In the genomic region with DNA sequence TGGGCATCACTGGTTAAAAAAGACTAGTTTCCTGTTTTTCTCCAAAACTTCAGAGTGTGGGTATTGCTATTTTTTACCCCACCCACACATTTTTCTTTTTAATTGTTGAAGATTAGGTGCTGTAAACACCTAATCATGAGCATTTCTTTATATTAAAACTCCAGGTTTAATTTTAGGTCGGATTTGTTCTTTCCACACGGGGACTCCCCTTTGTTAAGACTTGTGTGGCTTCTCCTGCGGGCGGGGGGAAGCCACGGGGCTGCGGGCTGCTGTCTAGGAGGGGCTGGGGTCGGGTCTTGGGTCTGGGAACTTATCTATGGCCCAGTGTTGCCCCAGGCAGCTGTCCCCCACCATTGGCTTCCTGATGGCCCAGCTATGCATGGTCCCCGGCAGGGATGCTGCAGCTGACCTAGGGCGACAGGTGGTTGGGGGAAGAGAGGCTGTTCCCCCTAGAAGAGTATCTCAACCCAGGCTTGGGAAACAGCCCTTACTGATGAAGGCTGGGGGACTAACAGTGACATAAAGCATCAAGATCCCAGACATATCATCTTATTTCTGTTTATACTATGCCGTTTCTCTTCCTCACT, we compare ENCODE assay signal across 1 cellular context.
TF ChIP-seq lines count a peak whose summit lies in the region.

No MANE protein-coding gene starts in this region.

TF ChIP-seq in HepG2, 621 proteins besides CTCF, POLR2A, EP300 and RAD21 (continued from another document):
- TF ChIP-seq, protein P1, sequence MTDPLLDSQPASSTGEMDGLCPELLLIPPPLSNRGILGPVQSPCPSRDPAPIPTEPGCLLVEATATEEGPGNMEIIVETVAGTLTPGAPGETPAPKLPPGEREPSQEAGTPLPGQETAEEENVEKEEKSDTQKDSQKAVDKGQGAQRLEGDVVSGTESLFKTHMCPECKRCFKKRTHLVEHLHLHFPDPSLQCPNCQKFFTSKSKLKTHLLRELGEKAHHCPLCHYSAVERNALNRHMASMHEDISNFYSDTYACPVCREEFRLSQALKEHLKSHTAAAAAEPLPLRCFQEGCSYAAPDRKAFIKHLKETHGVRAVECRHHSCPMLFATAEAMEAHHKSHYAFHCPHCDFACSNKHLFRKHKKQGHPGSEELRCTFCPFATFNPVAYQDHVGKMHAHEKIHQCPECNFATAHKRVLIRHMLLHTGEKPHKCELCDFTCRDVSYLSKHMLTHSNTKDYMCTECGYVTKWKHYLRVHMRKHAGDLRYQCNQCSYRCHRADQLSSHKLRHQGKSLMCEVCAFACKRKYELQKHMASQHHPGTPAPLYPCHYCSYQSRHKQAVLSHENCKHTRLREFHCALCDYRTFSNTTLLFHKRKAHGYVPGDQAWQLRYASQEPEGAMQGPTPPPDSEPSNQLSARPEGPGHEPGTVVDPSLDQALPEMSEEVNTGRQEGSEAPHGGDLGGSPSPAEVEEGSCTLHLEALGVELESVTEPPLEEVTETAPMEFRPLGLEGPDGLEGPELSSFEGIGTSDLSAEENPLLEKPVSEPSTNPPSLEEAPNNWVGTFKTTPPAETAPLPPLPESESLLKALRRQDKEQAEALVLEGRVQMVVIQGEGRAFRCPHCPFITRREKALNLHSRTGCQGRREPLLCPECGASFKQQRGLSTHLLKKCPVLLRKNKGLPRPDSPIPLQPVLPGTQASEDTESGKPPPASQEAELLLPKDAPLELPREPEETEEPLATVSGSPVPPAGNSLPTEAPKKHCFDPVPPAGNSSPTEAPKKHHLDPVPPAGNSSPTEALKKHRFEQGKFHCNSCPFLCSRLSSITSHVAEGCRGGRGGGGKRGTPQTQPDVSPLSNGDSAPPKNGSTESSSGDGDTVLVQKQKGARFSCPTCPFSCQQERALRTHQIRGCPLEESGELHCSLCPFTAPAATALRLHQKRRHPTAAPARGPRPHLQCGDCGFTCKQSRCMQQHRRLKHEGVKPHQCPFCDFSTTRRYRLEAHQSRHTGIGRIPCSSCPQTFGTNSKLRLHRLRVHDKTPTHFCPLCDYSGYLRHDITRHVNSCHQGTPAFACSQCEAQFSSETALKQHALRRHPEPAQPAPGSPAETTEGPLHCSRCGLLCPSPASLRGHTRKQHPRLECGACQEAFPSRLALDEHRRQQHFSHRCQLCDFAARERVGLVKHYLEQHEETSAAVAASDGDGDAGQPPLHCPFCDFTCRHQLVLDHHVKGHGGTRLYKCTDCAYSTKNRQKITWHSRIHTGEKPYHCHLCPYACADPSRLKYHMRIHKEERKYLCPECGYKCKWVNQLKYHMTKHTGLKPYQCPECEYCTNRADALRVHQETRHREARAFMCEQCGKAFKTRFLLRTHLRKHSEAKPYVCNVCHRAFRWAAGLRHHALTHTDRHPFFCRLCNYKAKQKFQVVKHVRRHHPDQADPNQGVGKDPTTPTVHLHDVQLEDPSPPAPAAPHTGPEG (CRISPR knock-in tag; IDR thresholded peaks at IDR 0.05), result no peak
- TF ChIP-seq MEIS2 (CRISPR knock-in tag; IDR thresholded peaks at IDR 0.05) (no peak), SIN3B (IDR thresholded peaks at IDR 0.05; ENCODE audit: low read length) (no peak)
- TF ChIP-seq, protein P2, sequence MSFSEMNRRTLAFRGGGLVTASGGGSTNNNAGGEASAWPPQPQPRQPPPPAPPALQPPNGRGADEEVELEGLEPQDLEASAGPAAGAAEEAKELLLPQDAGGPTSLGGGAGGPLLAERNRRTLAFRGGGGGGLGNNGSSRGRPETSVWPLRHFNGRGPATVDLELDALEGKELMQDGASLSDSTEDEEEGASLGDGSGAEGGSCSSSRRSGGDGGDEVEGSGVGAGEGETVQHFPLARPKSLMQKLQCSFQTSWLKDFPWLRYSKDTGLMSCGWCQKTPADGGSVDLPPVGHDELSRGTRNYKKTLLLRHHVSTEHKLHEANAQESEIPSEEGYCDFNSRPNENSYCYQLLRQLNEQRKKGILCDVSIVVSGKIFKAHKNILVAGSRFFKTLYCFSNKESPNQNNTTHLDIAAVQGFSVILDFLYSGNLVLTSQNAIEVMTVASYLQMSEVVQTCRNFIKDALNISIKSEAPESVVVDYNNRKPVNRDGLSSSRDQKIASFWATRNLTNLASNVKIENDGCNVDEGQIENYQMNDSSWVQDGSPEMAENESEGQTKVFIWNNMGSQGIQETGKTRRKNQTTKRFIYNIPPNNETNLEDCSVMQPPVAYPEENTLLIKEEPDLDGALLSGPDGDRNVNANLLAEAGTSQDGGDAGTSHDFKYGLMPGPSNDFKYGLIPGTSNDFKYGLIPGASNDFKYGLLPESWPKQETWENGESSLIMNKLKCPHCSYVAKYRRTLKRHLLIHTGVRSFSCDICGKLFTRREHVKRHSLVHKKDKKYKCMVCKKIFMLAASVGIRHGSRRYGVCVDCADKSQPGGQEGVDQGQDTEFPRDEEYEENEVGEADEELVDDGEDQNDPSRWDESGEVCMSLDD (CRISPR knock-in tag; IDR thresholded peaks at IDR 0.05; ENCODE audit: borderline replicate concordance), result no peak
- TF ChIP-seq, protein P3, sequence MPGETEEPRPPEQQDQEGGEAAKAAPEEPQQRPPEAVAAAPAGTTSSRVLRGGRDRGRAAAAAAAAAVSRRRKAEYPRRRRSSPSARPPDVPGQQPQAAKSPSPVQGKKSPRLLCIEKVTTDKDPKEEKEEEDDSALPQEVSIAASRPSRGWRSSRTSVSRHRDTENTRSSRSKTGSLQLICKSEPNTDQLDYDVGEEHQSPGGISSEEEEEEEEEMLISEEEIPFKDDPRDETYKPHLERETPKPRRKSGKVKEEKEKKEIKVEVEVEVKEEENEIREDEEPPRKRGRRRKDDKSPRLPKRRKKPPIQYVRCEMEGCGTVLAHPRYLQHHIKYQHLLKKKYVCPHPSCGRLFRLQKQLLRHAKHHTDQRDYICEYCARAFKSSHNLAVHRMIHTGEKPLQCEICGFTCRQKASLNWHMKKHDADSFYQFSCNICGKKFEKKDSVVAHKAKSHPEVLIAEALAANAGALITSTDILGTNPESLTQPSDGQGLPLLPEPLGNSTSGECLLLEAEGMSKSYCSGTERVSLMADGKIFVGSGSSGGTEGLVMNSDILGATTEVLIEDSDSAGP (CRISPR knock-in tag; IDR thresholded peaks at IDR 0.05; ENCODE audit: borderline replicate concordance), result no peak
